In the genomic region with DNA sequence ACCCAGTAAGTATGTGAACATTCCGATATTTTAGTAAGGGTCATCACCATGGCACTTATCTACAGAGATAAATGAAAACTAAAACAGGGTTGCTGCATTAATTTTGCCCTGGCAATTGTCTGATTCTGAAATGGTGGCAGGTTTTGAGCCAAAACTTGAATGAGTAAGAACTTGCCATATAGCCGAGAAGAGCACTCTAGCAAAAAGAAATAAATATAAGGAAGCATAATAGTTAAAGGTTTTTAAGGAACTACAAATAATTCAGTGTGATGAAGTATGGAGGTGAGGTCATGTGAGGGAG, we compare ENCODE assay signal across 24 cellular contexts.
DNase-seq lines count a peak whose midpoint lies in the region; ATAC-seq and TF ChIP-seq lines count a peak whose summit lies in the region.
"Had no signal": no experiment of that assay in that cellular context is flagged by ENCODE, and none has a peak within 500 bp of the region (broad histone marks: within the 10 kb centered on the region; RNA-seq: fewer than 3 reads in every experiment).

No MANE protein-coding gene starts in this region.

- H3K36me3 ChIP-seq in HCT116 (ENCODE audit: control insufficient read depth in 1 of 2, insufficient read depth in 2 of 2, low read length in 2 of 2) = no peaks in the 10 kb centered on the region
- H3K36me3 ChIP-seq in SJCRH30 = no peaks in the 10 kb centered on the region
- no peaks in the 10 kb centered on the region for H3K36me3 ChIP-seq in skeletal muscle tissue (ENCODE audit: control insufficient read depth in 3 of 3, insufficient read depth in 3 of 3, low read length in 3 of 3)
- H3K36me3 ChIP-seq: HAP-1, stomach, thyroid gland had no signal

- H3K4me1 Mint-ChIP-seq in effector memory CD8-positive, alpha-beta T cell (ENCODE audit: low read depth in 2 of 2) = peaks cover 2 to 4% of the 10 kb centered on the region in 2 donors

- peaks cover 3% of the 10 kb centered on the region for H3K36me3 Mint-ChIP-seq in effector memory CD8-positive, alpha-beta T cell (ENCODE audit: insufficient read depth)
- H3K36me3 Mint-ChIP-seq: activated naive CD4-positive, alpha-beta T cell treated with anti-CD3 and anti-CD28 coated beads, Interleukin-2, amount 50 U/mL, for 72 hours; memory B cell had no signal

- peaks cover 0 to 17% of the 10 kb centered on the region in 2 donors for H3K27me3 Mint-ChIP-seq in effector memory CD8-positive, alpha-beta T cell

- no peak overlapping the region for H3K9ac ChIP-seq in HCT116 (ENCODE audit: low read length)
- no peak overlapping the region for H3K9ac ChIP-seq in skeletal muscle tissue (ENCODE audit: low read depth in 1 of 3, low read length in 3 of 3)
- H3K9ac ChIP-seq: parathyroid adenoma had no signal

- no peak for ATAC-seq in HCT116
- no peak for ATAC-seq in effector memory CD8-positive, alpha-beta T cell (replicated peaks)
- ATAC-seq: Right ventricle myocardium inferior had no signal

- H3K4me3 ChIP-seq in HCT116 (replicated peaks in 1 of 2; ENCODE audit: low read depth in 1 of 2, low read length in 2 of 2) (no peak overlapping the region), SJCRH30 (no peak overlapping the region), skeletal muscle tissue (ENCODE audit: low read length in 3 of 3) (peak overlapping the region in 1 of 3 donors; percentile 8)
- H3K4me3 ChIP-seq: HAP-1, stomach, thyroid gland had no signal

- H3K27me3 ChIP-seq in HCT116 (ENCODE audit: insufficient read depth, low read length) = no peaks in the 10 kb centered on the region
- H3K27me3 ChIP-seq in SJCRH30 = no peaks in the 10 kb centered on the region
- no peaks in the 10 kb centered on the region for H3K27me3 ChIP-seq in skeletal muscle tissue (ENCODE audit: control insufficient read depth in 3 of 3, insufficient read depth in 3 of 3, low read length in 3 of 3)
- H3K27me3 ChIP-seq: thyroid gland had no signal

- CTCF ChIA-PET in HCT116 (lab: Charles Lee) = no interaction called here

- no peak for DNase-seq in HCT116 (ENCODE audit: low read depth, low spot score)
- no peak for DNase-seq in SJCRH30
- no peak for DNase-seq in epithelial cell of prostate (ENCODE audit: low read depth, low spot score)
- DNase-seq in NCI-H2171 treated with DMSO at 0.1 percent for 48 hours (lab: John Stamatoyannopoulos, UW) = no peak
- no peak for DNase-seq in effector memory CD8-positive, alpha-beta T cell
- no peak for DNase-seq in superior temporal gyrus (ENCODE audit: extremely low spot score)
- DNase-seq: activated CD8-positive, alpha-beta memory T cell treated with anti-CD3 and anti-CD28 coated beads for 24 hours; amygdala; C1 segment of cervical spinal cord; GF-D8; NCI-H1092; NCI-H1930; NCI-H524 treated with DMSO at 0.1 percent for 48 hours; thyroid gland had no signal

- H4K20me1 ChIP-seq in HCT116 (ENCODE audit: insufficient read depth) = no peaks in the 10 kb centered on the region

- POLR2A ChIA-PET in HCT116 (lab: Charles Lee) = interaction anchor here (0.7 to 1.4 kb wide), 5 partner anchors 8 to 172 kb away, joined by 3 to 7 read pairs (median 3); a partner anchor contains a TSS

- no peak overlapping the region for H3K27ac ChIP-seq in HCT116 (ENCODE audit: low read depth, low read length)
- H3K27ac ChIP-seq in SJCRH30 = peak overlapping the region; percentile 20; the same call in 1 of the 2 replicates
- peak overlapping the region; percentile 86 for H3K27ac ChIP-seq in epithelial cell of prostate
- H3K27ac ChIP-seq in skeletal muscle tissue (ENCODE audit: low read depth, low read length) = peak overlapping the region; percentile 88
- H3K27ac ChIP-seq: parathyroid adenoma, thyroid gland had no signal

- no peak for TF ChIP-seq POLR2A in HCT116 (IDR thresholded peaks at IDR 0.05; ENCODE audit: borderline replicate concordance, extremely low read depth, insufficient read depth, insufficient read length)

- no TSS peak for BruUV-seq in HCT116 (replicated peaks; lab: Mats Ljungman, UMichigan)

- H3K9me3 Mint-ChIP-seq in effector memory CD8-positive, alpha-beta T cell = no peaks in the 10 kb centered on the region
- H3K9me3 Mint-ChIP-seq: activated naive CD4-positive, alpha-beta T cell treated with anti-CD3 and anti-CD28 coated beads, Interleukin-2, amount 50 U/mL, for 72 hours; memory B cell; neural crest cell; T-helper 2 cell treated with Interferon-gamma antibody and Interleukin-4, amounts not matched to agents 5 μg/mL and 100 μg/mL, for 36 hours had no signal

- H3K79me2 ChIP-seq in HCT116 (ENCODE audit: insufficient read depth, low read length) = no peaks in the 10 kb centered on the region
- H3K79me2 ChIP-seq: parathyroid adenoma had no signal

- H3K4me1 ChIP-seq in HCT116 (ENCODE audit: control insufficient read depth in 1 of 2, insufficient read depth in 2 of 2, low read length in 2 of 2) (peaks cover 5 to 26% of the 10 kb centered on the region in 2 experiments; a peak in 3 of 4 replicates), SJCRH30 (peaks cover 8% of the 10 kb centered on the region), skeletal muscle tissue (ENCODE audit: control insufficient read depth in 3 of 3, insufficient read depth in 3 of 3, low read length in 3 of 3) (peaks cover 8 to 28% (median 27%) of the 10 kb centered on the region in 3 donors)
- H3K4me1 ChIP-seq: HAP-1, parathyroid adenoma had no signal

- no peak overlapping the region for H3K27ac Mint-ChIP-seq in effector memory CD8-positive, alpha-beta T cell
- H3K27ac Mint-ChIP-seq: memory B cell; T-helper 2 cell treated with Interferon-gamma antibody and Interleukin-4, amounts not matched to agents 5 μg/mL and 100 μg/mL, for 36 hours had no signal

- H3K4me2 ChIP-seq in HCT116 (ENCODE audit: low read length) = peak overlapping the region; percentile 54

- TF ChIP-seq CTCF in HCT116 (IDR thresholded peaks at IDR 0.05 in 2 of 3, conservative IDR thresholded peaks at IDR 0.05 in 1 of 3; ENCODE audit: borderline replicate concordance in 1 of 3, insufficient read depth in 1 of 3, low read depth in 2 of 3, low read length in 2 of 3) = no peak

- intact Hi-C loops in HCT116 (cut with micrococcal nuclease) = no loop called here

- no peak overlapping the region for H3K4me3 Mint-ChIP-seq in effector memory CD8-positive, alpha-beta T cell
- H3K4me3 Mint-ChIP-seq: memory B cell; neural crest cell; T-helper 2 cell treated with Interferon-gamma antibody and Interleukin-4, amounts not matched to agents 5 μg/mL and 100 μg/mL, for 36 hours had no signal

- H3K9me3 ChIP-seq in HCT116 (ENCODE audit: control insufficient read depth in 1 of 2, insufficient read depth in 1 of 2, low read depth in 1 of 2, low read length in 2 of 2) (no peaks in the 10 kb centered on the region), SJCRH30 (replicated peaks) (no peaks in the 10 kb centered on the region), skeletal muscle tissue (ENCODE audit: control insufficient read depth in 3 of 3, low read length in 3 of 3) (no peaks in the 10 kb centered on the region)
- H3K9me3 ChIP-seq: Caco-2, HAP-1, stomach, thyroid gland had no signal

- H2AFZ ChIP-seq in HCT116 (ENCODE audit: low read depth, low read length, poor library complexity, severe bottlenecking) = peak overlapping the region; percentile 40
- H2AFZ ChIP-seq: parathyroid adenoma had no signal

- no peak for TF ChIP-seq RAD21 in HCT116 (IDR thresholded peaks at IDR 0.05; ENCODE audit: low read depth)

- H3K9me2 ChIP-seq in HCT116 (ENCODE audit: insufficient read depth) = no peaks in the 10 kb centered on the region

- RAD21 ChIA-PET in HCT116 (lab: Charles Lee; ENCODE audit: low non-redundant PET in 1 of 2, low total read pairs in 2 of 2, uncharacterized antibody in 2 of 2, unreplicated experiment in 2 of 2) = no interaction called here

TF ChIP-seq in HCT116, 20 proteins besides CTCF, POLR2A, EP300 and RAD21:
- TF ChIP-seq, protein P1, sequence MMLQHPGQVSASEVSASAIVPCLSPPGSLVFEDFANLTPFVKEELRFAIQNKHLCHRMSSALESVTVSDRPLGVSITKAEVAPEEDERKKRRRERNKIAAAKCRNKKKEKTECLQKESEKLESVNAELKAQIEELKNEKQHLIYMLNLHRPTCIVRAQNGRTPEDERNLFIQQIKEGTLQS (IDR thresholded peaks at IDR 0.05) = no peak
- TF ChIP-seq ZNF274 (IDR thresholded peaks at IDR 0.05; ENCODE audit: low read depth, low read length) = no peak
- TF ChIP-seq ELF1 (IDR thresholded peaks at IDR 0.05; ENCODE audit: borderline replicate concordance, low read depth) = no peak
- TF ChIP-seq SIN3A (IDR thresholded peaks at IDR 0.05; ENCODE audit: low read depth) = no peak
- no peak; the same call in 1 of the 2 replicates for TF ChIP-seq CBX3 (IDR thresholded peaks at IDR 0.05; ENCODE audit: low read depth)
- no peak for TF ChIP-seq JUND (IDR thresholded peaks at IDR 0.05)
